In genomic region chrX:43108828-43109227, GRCh38 we compare ENCODE assay signal across 35 cellular contexts.
"Had no signal": no experiment of that assay in that cellular context is flagged by ENCODE, and none has a peak within 500 bp of the region (broad histone marks: within the 10 kb centered on the region; RNA-seq: fewer than 3 reads in every experiment).

No MANE protein-coding gene starts in this region.

- H3K9ac ChIP-seq: KMS-11, SK-N-SH had no signal

- H3K9me2 ChIP-seq: SK-N-SH had no signal

- H3K27me3 Mint-ChIP-seq: activated CD4-positive, alpha-beta T cell treated with anti-CD3 and anti-CD28 coated beads, Interleukin-2, amount 10 ng/mL, durations not matched to agents 24 days and 14 days; activated CD8-positive, alpha-beta T cell treated with anti-CD3 and anti-CD28 coated beads for 36 hours; activated naive CD8-positive, alpha-beta T cell treated with anti-CD3 and anti-CD28 coated beads for 36 hours; activated T-helper 17 cell treated with anti-CD3 and anti-CD28 coated beads, Interleukin-2, amount 50 U/mL, for 72 hours had no signal

- H3K36me3 ChIP-seq: ascending aorta, breast epithelium, SJSA1 had no signal

- H3K4me2 ChIP-seq: KMS-11, SK-N-SH had no signal

- H3K27ac Mint-ChIP-seq: activated CD4-positive, alpha-beta T cell treated with anti-CD3 and anti-CD28 coated beads, Interleukin-2, amount 10 ng/mL, durations not matched to agents 24 days and 14 days; activated CD8-positive, alpha-beta T cell treated with anti-CD3 and anti-CD28 coated beads for 36 hours; activated naive CD8-positive, alpha-beta T cell treated with anti-CD3 and anti-CD28 coated beads for 36 hours; activated T-cell treated with anti-CD3 and anti-CD28 coated beads, Interleukin-2, amount 50 U/mL, for 72 hours; activated T-helper 17 cell treated with anti-CD3 and anti-CD28 coated beads, Interleukin-2, amount 50 U/mL, for 72 hours; T-helper 1 cell treated with Interleukin-12 subunit alpha and Interleukin-12 subunit beta and Interleukin-4 antibody, amounts not matched to agents 30 μg/mL and 1 μg/mL, for 36 hours; T-helper 2 cell treated with Interferon-gamma antibody and Interleukin-4, amounts not matched to agents 5 μg/mL and 100 μg/mL, for 36 hours had no signal

- H3K4me3 Mint-ChIP-seq: activated CD4-positive, alpha-beta T cell treated with anti-CD3 and anti-CD28 coated beads, Interleukin-2, amount 10 ng/mL, durations not matched to agents 24 days and 14 days; activated CD8-positive, alpha-beta T cell treated with anti-CD3 and anti-CD28 coated beads for 36 hours; activated naive CD8-positive, alpha-beta T cell treated with anti-CD3 and anti-CD28 coated beads for 36 hours; activated T-cell treated with anti-CD3 and anti-CD28 coated beads, Interleukin-2, amount 50 U/mL, for 72 hours; activated T-helper 17 cell treated with anti-CD3 and anti-CD28 coated beads, Interleukin-2, amount 50 U/mL, for 72 hours; T-helper 1 cell treated with Interleukin-12 subunit alpha and Interleukin-12 subunit beta and Interleukin-4 antibody, amounts not matched to agents 30 μg/mL and 1 μg/mL, for 36 hours; T-helper 2 cell treated with Interferon-gamma antibody and Interleukin-4, amounts not matched to agents 5 μg/mL and 100 μg/mL, for 36 hours had no signal

- H3K9me3 ChIP-seq: ascending aorta, body of pancreas, breast epithelium, SJSA1, SK-N-SH had no signal

- FAIRE-seq: TTC549 had no signal

- H3K36me3 Mint-ChIP-seq: activated naive CD8-positive, alpha-beta T cell treated with anti-CD3 and anti-CD28 coated beads for 36 hours had no signal

- H3K9me3 Mint-ChIP-seq: activated CD8-positive, alpha-beta T cell treated with anti-CD3 and anti-CD28 coated beads for 36 hours; activated naive CD8-positive, alpha-beta T cell treated with anti-CD3 and anti-CD28 coated beads for 36 hours; T-helper 1 cell treated with Interleukin-12 subunit alpha and Interleukin-12 subunit beta and Interleukin-4 antibody, amounts not matched to agents 30 μg/mL and 1 μg/mL, for 36 hours; T-helper 2 cell treated with Interferon-gamma antibody and Interleukin-4, amounts not matched to agents 5 μg/mL and 100 μg/mL, for 36 hours had no signal

- DNase-seq: activated CD4-positive, alpha-beta T cell treated with anti-CD3 and anti-CD28 coated beads, Interleukin-2, amount 10 ng/mL, durations not matched to agents 24 days and 14 days; activated CD4-positive, alpha-beta T cell treated with anti-CD3 and anti-CD28 coated beads, Interleukin-2, amount 50 U/mL, for 4 hours; activated CD8-positive, alpha-beta T cell treated with anti-CD3 and anti-CD28 coated beads for 36 hours; activated effector memory CD4-positive, alpha-beta T cell treated with anti-CD3 and anti-CD28 coated beads, Interleukin-2, amount 50 U/mL, for 16 hours; activated naive CD4-positive, alpha-beta T cell; activated naive CD4-positive, alpha-beta T cell treated with anti-CD3 and anti-CD28 coated beads, Interleukin-2, amount 50 U/mL, for 16 hours; activated naive CD8-positive, alpha-beta T cell treated with anti-CD3 and anti-CD28 coated beads for 36 hours; activated T-cell treated with anti-CD3 and anti-CD28 coated beads, Interleukin-2, amount 50 U/mL, for 1 hour; activated T-cell treated with anti-CD3 and anti-CD28 coated beads, Interleukin-2, amount 50 U/mL, for 72 hours; amniotic stem cell; body of pancreas; MM.1S; MV-4-11; NCI-H1092; NCI-H1417; NCI-H146; NCI-H187; NCI-H2029 treated with DMSO at 0.1 percent for 48 hours; NCI-H2107; NCI-H2171; NCI-H446; NCI-H510A treated with DMSO at 0.1 percent for 48 hours; NCI-H69; RPMI8226; SHP77 treated with DMSO at 0.1 percent for 48 hours; SK-N-SH had no signal

- ATAC-seq: activated CD8-positive, alpha-beta T cell treated with anti-CD3 and anti-CD28 coated beads for 36 hours; activated T-cell treated with anti-CD3 and anti-CD28 coated beads, Interleukin-2, amount 50 U/mL, for 72 hours; activated T-helper 17 cell treated with anti-CD3 and anti-CD28 coated beads, Interleukin-2, amount 50 U/mL, for 72 hours; body of pancreas; Panc1 had no signal

- H3K4me1 ChIP-seq: ascending aorta, body of pancreas, breast epithelium, SJSA1 had no signal

- H3K27ac ChIP-seq: ascending aorta, body of pancreas, breast epithelium, KMS-11, SJSA1 had no signal

- H3K4me3 ChIP-seq: ascending aorta, body of pancreas, breast epithelium, SJSA1 had no signal

- H3K27me3 ChIP-seq: ascending aorta, body of pancreas, SJSA1 had no signal
